ENCODE assay signal across 1 cellular context in the genomic region with DNA sequence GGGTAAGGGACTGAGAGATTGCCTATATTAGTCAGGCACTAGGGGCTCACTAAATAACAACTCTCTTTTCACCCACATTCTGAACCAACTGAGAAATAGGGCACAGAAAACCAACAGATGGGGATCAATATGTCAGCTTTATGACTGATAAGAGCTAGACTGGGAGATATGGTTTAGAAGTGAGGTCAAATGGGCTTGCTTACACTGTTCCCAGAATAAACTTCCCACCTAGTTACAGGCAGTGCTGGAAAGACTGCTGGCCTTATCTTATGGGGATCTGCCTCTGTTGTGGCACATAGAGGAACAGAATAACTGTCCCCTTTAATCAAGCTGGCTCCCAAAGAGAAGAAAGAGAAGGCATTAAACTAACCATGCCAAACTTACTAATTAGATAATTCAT.
TF ChIP-seq lines count a peak whose summit lies in the region.

No MANE protein-coding gene starts in this region.

TF ChIP-seq in GM12878, 131 proteins besides CTCF, POLR2A, EP300 and RAD21:
- TF ChIP-seq ZNF207 (IDR thresholded peaks at IDR 0.05; ENCODE audit: borderline replicate concordance): no peak
- TF ChIP-seq, protein P1, sequence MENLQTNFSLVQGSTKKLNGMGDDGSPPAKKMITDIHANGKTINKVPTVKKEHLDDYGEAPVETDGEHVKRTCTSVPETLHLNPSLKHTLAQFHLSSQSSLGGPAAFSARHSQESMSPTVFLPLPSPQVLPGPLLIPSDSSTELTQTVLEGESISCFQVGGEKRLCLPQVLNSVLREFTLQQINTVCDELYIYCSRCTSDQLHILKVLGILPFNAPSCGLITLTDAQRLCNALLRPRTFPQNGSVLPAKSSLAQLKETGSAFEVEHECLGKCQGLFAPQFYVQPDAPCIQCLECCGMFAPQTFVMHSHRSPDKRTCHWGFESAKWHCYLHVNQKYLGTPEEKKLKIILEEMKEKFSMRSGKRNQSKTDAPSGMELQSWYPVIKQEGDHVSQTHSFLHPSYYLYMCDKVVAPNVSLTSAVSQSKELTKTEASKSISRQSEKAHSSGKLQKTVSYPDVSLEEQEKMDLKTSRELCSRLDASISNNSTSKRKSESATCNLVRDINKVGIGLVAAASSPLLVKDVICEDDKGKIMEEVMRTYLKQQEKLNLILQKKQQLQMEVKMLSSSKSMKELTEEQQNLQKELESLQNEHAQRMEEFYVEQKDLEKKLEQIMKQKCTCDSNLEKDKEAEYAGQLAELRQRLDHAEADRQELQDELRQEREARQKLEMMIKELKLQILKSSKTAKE (IDR thresholded peaks at IDR 0.05; ENCODE audit: low read depth, poor library complexity, severe bottlenecking): no peak
- TF ChIP-seq SMARCA5 (IDR thresholded peaks at IDR 0.05): no peak
- no peak for TF ChIP-seq IRF4 (IDR thresholded peaks at IDR 0.05; ENCODE audit: low read depth, low read length)
